ENCODE assay signal across 8 cellular contexts in genomic region chr19:2047449-2048103, GRCh38. TPM values are rescaled to one million over a fixed set of nuclear protein-coding genes. Genes with fewer than 3 reads are reported as not detected.
DNase-seq lines count a peak whose midpoint lies in the region; ATAC-seq, FAIRE-seq and TF ChIP-seq lines count a peak whose summit lies in the region.

No MANE protein-coding gene starts in this region.

- no peak overlapping the region for H2AFZ ChIP-seq in endothelial cell of umbilical vein (ENCODE audit: low read depth, low read length)

- peak overlapping the region; percentile 98 to 99 (median 99) for H3K27ac ChIP-seq in Peyer's patch
- peak overlapping the region; percentile 63 for H3K27ac ChIP-seq in endothelial cell of umbilical vein (ENCODE audit: insufficient read depth, low read depth, low read length)

- H3K4me1 ChIP-seq in Peyer's patch (peaks cover 6 to 81% (median 70%) of the 10 kb centered on the region in 4 donors), endothelial cell of umbilical vein (ENCODE audit: control insufficient read depth, extremely low read depth, insufficient read depth, low read length) (peaks cover 35% of the 10 kb centered on the region)

- FAIRE-seq in endothelial cell of umbilical vein (lab: Jason Lieb, UNC), result peak; percentile 91

- CTCF ChIA-PET in endothelial cell of umbilical vein (lab: Charles Lee), result interaction anchor here (1.1 to 2.6 kb wide), 3 partner anchors 13 to 28 kb away, joined by 3 to 11 read pairs (median 4); no protein-coding TSS in a partner anchor

- BruUV-seq in endothelial cell of umbilical vein (replicated peaks; lab: Mats Ljungman, UMichigan), result no TSS peak

- H4K20me1 ChIP-seq in endothelial cell of umbilical vein (replicated peaks; ENCODE audit: control insufficient read depth, extremely low read depth, insufficient read depth, low read length), result no peaks in the 10 kb centered on the region

- peaks cover 49% of the 10 kb centered on the region for H3K79me2 ChIP-seq in endothelial cell of umbilical vein (ENCODE audit: control insufficient read depth, insufficient read depth, low read length)

- no peak for ATAC-seq in HG03159 (IDR thresholded peaks at IDR 0.05; ENCODE audit: unreplicated experiment)
- no peak for ATAC-seq in GM19035 (IDR thresholded peaks at IDR 0.05; ENCODE audit: unreplicated experiment)

- H3K9ac ChIP-seq in endothelial cell of umbilical vein (replicated peaks; ENCODE audit: extremely low read depth, insufficient read depth, low read length), result no peak overlapping the region

- dilution Hi-C loops in endothelial cell of umbilical vein (cut with MboI; ENCODE audit: extremely low pct_ligation_motif_present, low sequenced_read_pairs), result no loop called here

- H3K27me3 ChIP-seq in Peyer's patch, result no peaks in the 10 kb centered on the region
- no peaks in the 10 kb centered on the region for H3K27me3 ChIP-seq in endothelial cell of umbilical vein (ENCODE audit: control insufficient read depth in 2 of 2, insufficient read depth in 2 of 2, low read length in 2 of 2)

- peaks cover 0 to 37% (median 0%) of the 10 kb centered on the region in 3 donors for H3K36me3 ChIP-seq in Peyer's patch
- peaks cover 4 to 24% of the 10 kb centered on the region in 2 experiments for H3K36me3 ChIP-seq in endothelial cell of umbilical vein (ENCODE audit: control insufficient read depth in 2 of 2, extremely low read depth in 1 of 2, insufficient read depth in 2 of 2, low read length in 2 of 2)

- peak overlapping the region in 3 of 4 donors; percentile 85 to 99 (median 96) for H3K4me3 ChIP-seq in Peyer's patch
- H3K4me3 ChIP-seq in endothelial cell of umbilical vein (replicated peaks in 1 of 3; ENCODE audit: insufficient read depth in 1 of 3, low read depth in 1 of 3, low read length in 3 of 3), result peak overlapping the region in 1 of 3 experiments; percentile 4

- H3K4me2 ChIP-seq in endothelial cell of umbilical vein (ENCODE audit: insufficient read depth, low read length), result no peak overlapping the region

- H3K9me1 ChIP-seq in endothelial cell of umbilical vein (replicated peaks; ENCODE audit: control insufficient read depth, extremely low read depth, insufficient read depth, low read length), result no peaks in the 10 kb centered on the region

- TF ChIP-seq POLR2A in Peyer's patch (IDR thresholded peaks at IDR 0.05), result no peak
- TF ChIP-seq POLR2A in endothelial cell of umbilical vein (IDR thresholded peaks at IDR 0.05; ENCODE audit: low read depth, low read length), result no peak

- intact Hi-C loops in endothelial cell of umbilical vein (cut with micrococcal nuclease), result loop anchor here (1.0 kb wide), 1 partner anchor 15 kb away; no protein-coding TSS in a partner anchor

- TF ChIP-seq CTCF in Peyer's patch (IDR thresholded peaks at IDR 0.05) (peak in 1 of 6 experiments; percentile 0), endothelial cell of umbilical vein (IDR thresholded peaks at IDR 0.05; ENCODE audit: extremely low read depth in 1 of 2, insufficient read depth in 1 of 2, low read depth in 1 of 2, low read length in 2 of 2) (no peak)

- H3K9me3 ChIP-seq in Peyer's patch (no peaks in the 10 kb centered on the region), endothelial cell of umbilical vein (replicated peaks; ENCODE audit: control insufficient read depth, insufficient read depth, low read length) (no peaks in the 10 kb centered on the region)

- POLR2A ChIA-PET in endothelial cell of umbilical vein (lab: Charles Lee), result no interaction called here

- DNase-seq in ELR (ENCODE audit: low read depth) (peak; percentile 64), Peyer's patch (peak in 2 of 3 donors; percentile 87 to 88), endothelial cell of umbilical vein (ENCODE audit: low read depth, low spot score) (peak; percentile 83), renal cortical epithelial cell (ENCODE audit: low read depth) (peak; percentile 57), midbrain (lab: John Stamatoyannopoulos, UW) (no peak), amniotic stem cell (lab: John Stamatoyannopoulos, UW) (no peak)

TF ChIP-seq in endothelial cell of umbilical vein, 7 proteins besides CTCF, POLR2A, EP300 and RAD21:
- peak; percentile 67 for TF ChIP-seq FOS (IDR thresholded peaks at IDR 0.05; ENCODE audit: borderline replicate concordance, insufficient read depth, low read length)
- TF ChIP-seq MYC (IDR thresholded peaks at IDR 0.05; ENCODE audit: low read depth, low read length), result no peak
- TF ChIP-seq GATA2 (IDR thresholded peaks at IDR 0.05; ENCODE audit: insufficient read depth, insufficient read length, low read depth, low read length), result no peak
- TF ChIP-seq POLR2AphosphoS5 (IDR thresholded peaks at IDR 0.05; ENCODE audit: insufficient read depth, low read depth, low read length), result peak; percentile 54
- peak; percentile 75 for TF ChIP-seq JUN (IDR thresholded peaks at IDR 0.05; ENCODE audit: borderline replicate concordance, insufficient read depth, insufficient read length, low read depth)
- no peak for TF ChIP-seq EZH2 (IDR thresholded peaks at IDR 0.05; ENCODE audit: borderline replicate concordance, low read depth, low read length, severe bottlenecking)
TF ChIP-seq in endothelial cell of umbilical vein: peak in this region for 3.

RNA-seq across cellular contexts. Expression of gene MKNK2, which starts 3.5 kb away (rescaled TPM):
- total RNA-seq in Peyer's patch (100 to 1,000 TPM; 119 to 253 (median 192) TPM), endothelial cell of umbilical vein (86.1 and 87.5 TPM in 2 replicates), renal cortical epithelial cell (78.8 and 193 TPM in 2 replicates)
- polyA plus RNA-seq in endothelial cell of umbilical vein, result 65.1 and 96.2 TPM in 2 replicates
- 48.6 and 60.6 TPM in 2 replicates for polyA plus RNA-seq in endothelial cell of umbilical vein (2011; cell fraction: cytosol; rRNA removed)
- polyA plus RNA-seq in endothelial cell of umbilical vein (2011; cell fraction: nucleus; rRNA removed), result 51.3 and 66.9 TPM in 2 replicates
- polyA plus RNA-seq in endothelial cell of umbilical vein (2012), result 45.6 and 62.3 TPM in 2 replicates
- polyA minus RNA-seq in endothelial cell of umbilical vein, result 49.2 and 82.5 TPM in 2 replicates
- polyA minus RNA-seq in endothelial cell of umbilical vein (2011; cell fraction: cytosol; rRNA and poly(A)+ RNA removed), result 111 TPM
- polyA minus RNA-seq in endothelial cell of umbilical vein (2011; cell fraction: nucleus; rRNA and poly(A)+ RNA removed), result 19.7 and 28.4 TPM in 2 replicates

RNA-seq across cellular contexts. Expression of gene BTBD2, which starts 32.1 kb away (rescaled TPM):
- total RNA-seq in Peyer's patch, result 100 to 1,000 TPM in 1 of 4 donors, 10 to 100 TPM in 3; 57.8 to 114 (median 76.0) TPM
- 73.1 and 78.2 TPM in 2 replicates for total RNA-seq in endothelial cell of umbilical vein
- polyA plus RNA-seq in endothelial cell of umbilical vein, result 59.2 and 76.1 TPM in 2 replicates
- polyA plus RNA-seq in endothelial cell of umbilical vein (2011; cell fraction: cytosol; rRNA removed), result 25.7 and 39.0 TPM in 2 replicates
- 28.3 and 30.7 TPM in 2 replicates for polyA plus RNA-seq in endothelial cell of umbilical vein (2011; cell fraction: nucleus; rRNA removed)
- 70.1 and 98.8 TPM in 2 replicates for polyA plus RNA-seq in endothelial cell of umbilical vein (2012)
- polyA minus RNA-seq in endothelial cell of umbilical vein, result 30.8 and 35.3 TPM in 2 replicates
- 32.0 TPM for polyA minus RNA-seq in endothelial cell of umbilical vein (2011; cell fraction: cytosol; rRNA and poly(A)+ RNA removed)
- polyA minus RNA-seq in endothelial cell of umbilical vein (2011; cell fraction: nucleus; rRNA and poly(A)+ RNA removed), result 9.5 and 22.0 TPM in 2 replicates
- total RNA-seq in renal cortical epithelial cell, result 31.4 and 144 TPM in 2 replicates

RNA-seq across cellular contexts. Expression of gene MOB3A, which starts 48.5 kb away (rescaled TPM):
- total RNA-seq in Peyer's patch (10 to 100 TPM; 32.6 to 55.3 (median 35.1) TPM), endothelial cell of umbilical vein (52.4 and 59.7 TPM in 2 replicates), renal cortical epithelial cell (16.0 and 46.7 TPM in 2 replicates)
- 46.5 and 50.7 TPM in 2 replicates for polyA plus RNA-seq in endothelial cell of umbilical vein
- 38.0 and 38.4 TPM in 2 replicates for polyA plus RNA-seq in endothelial cell of umbilical vein (2011; cell fraction: cytosol; rRNA removed)
- 21.1 and 21.3 TPM in 2 replicates for polyA plus RNA-seq in endothelial cell of umbilical vein (2011; cell fraction: nucleus; rRNA removed)
- polyA plus RNA-seq in endothelial cell of umbilical vein (2012), result 25.2 and 26.3 TPM in 2 replicates
- 39.4 and 61.6 TPM in 2 replicates for polyA minus RNA-seq in endothelial cell of umbilical vein
- 12.3 TPM for polyA minus RNA-seq in endothelial cell of umbilical vein (2011; cell fraction: cytosol; rRNA and poly(A)+ RNA removed)
- polyA minus RNA-seq in endothelial cell of umbilical vein (2011; cell fraction: nucleus; rRNA and poly(A)+ RNA removed), result 14.1 and 17.6 TPM in 2 replicates

RNA-seq across cellular contexts. Expression of gene IZUMO4, which starts 49.1 kb away (rescaled TPM):
- total RNA-seq in Peyer's patch, result 1 to 10 TPM; 1.3 to 9.9 (median 3.8) TPM
- total RNA-seq in endothelial cell of umbilical vein, result 1.1 and 2.0 TPM in 2 replicates
- 2.0 and 3.2 TPM in 2 replicates for polyA plus RNA-seq in endothelial cell of umbilical vein
- polyA plus RNA-seq in endothelial cell of umbilical vein (2011; cell fraction: cytosol; rRNA removed), result 0.52 and 0.78 TPM in 2 replicates
- polyA plus RNA-seq in endothelial cell of umbilical vein (2011; cell fraction: nucleus; rRNA removed), result 14.4 and 15.3 TPM in 2 replicates
- 0.87 and 1.3 TPM in 2 replicates for polyA plus RNA-seq in endothelial cell of umbilical vein (2012)
- polyA minus RNA-seq in endothelial cell of umbilical vein, result 1.00 TPM in 1 of 2 replicates, not detected in the other
- polyA minus RNA-seq in endothelial cell of umbilical vein (2011; cell fraction: cytosol; rRNA and poly(A)+ RNA removed), result not detected
- polyA minus RNA-seq in endothelial cell of umbilical vein (2011; cell fraction: nucleus; rRNA and poly(A)+ RNA removed), result 1.5 TPM in 2 replicates
- 0.89 and 3.5 TPM in 2 replicates for total RNA-seq in renal cortical epithelial cell

Comparison
In these comparisons a context has a peak if more than half of its experiments do, and no peak if none do; other contexts are left out.
1. DNase-seq: peak in ELR (single experiment), Peyer's patch (2 of 3), endothelial cell of umbilical vein (single experiment) and renal cortical epithelial cell (single experiment); none in midbrain (single experiment) and amniotic stem cell (single experiment).